8 cellular contexts compared by ENCODE assay signal in the genomic region with DNA sequence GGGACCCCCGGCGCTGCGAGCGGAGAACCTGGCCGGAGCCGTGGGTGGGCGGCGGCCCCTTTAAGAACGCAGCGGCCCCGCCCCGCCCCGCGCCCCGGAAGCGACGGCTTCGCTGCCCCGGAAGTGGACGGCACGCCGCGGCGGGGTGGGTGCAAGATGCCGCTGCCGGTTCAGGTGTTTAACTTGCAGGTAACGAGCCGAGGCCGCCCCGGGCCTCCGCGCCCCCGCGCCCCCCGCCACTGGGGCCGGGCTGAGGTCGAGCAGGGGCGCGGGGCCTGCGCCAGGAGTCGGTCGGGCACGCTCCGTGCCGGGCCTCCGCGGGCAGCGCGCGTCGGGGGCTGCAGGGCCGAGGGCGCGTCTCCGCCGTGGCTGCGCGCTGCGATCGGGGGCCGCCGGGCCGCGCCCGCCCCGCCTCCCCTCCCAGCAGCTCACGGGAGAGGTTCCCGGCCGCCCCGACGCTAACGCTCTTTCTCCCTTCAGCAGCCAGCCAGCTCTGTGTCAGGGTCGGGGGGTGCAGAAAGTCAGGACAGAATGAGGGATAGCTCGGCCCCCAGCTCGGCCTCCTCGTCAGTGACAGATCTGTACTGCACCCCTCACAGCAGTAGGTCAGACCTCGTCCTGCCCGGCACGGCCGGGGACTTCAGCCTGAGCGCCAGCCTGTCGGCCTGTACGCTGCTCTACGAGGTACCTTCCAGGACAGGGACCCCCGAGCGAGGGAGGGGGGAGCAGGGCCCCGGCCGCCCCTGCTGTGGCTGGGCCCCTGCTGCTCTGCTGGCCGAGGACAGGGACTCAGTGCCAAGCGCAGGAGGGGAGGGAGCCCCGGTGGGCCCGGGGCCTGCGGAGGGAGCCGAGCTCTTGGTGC. TPM values are rescaled to one million over a fixed set of nuclear protein-coding genes. Genes with fewer than 3 reads are reported as not detected.
A peak's percentile ranks its signal among the peaks of the same experiment; 100 is the strongest.
DNase-seq lines count a peak whose midpoint lies in the region; ATAC-seq and TF ChIP-seq lines count a peak whose summit lies in the region.

A gene (plus strand): TSS at position 123 of the 862 bp plus-strand sequence. CDS start 34 bp downstream, at position 157.
A gene with protein sequence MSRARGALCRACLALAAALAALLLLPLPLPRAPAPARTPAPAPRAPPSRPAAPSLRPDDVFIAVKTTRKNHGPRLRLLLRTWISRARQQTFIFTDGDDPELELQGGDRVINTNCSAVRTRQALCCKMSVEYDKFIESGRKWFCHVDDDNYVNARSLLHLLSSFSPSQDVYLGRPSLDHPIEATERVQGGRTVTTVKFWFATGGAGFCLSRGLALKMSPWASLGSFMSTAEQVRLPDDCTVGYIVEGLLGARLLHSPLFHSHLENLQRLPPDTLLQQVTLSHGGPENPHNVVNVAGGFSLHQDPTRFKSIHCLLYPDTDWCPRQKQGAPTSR (minus strand): TSS at position 36 of the 862 bp plus-strand sequence. CDS start 45 bp downstream, outside the sequence.

- intact Hi-C loops in testis (cut with DNase I; ENCODE audit: low total_unique reads) = no loop called here

- peak within 1 kb of the TSS; percentile 90 for H3K27ac Mint-ChIP-seq in activated naive CD4-positive, alpha-beta T cell treated with anti-CD3 and anti-CD28 coated beads, Interleukin-2, amount 10 ng/mL, durations not matched to agents 7 days and 5 days
- H3K27ac Mint-ChIP-seq in glutamatergic neuron (ENCODE audit: unreplicated experiment) (peak within 1 kb of the TSS; percentile 52), osteocyte (ENCODE audit: unreplicated experiment) (peak within 1 kb of the TSS; percentile 72)

- TF ChIP-seq POLR2A in testis (IDR thresholded peaks at IDR 0.05) = no peak

- CTCF ChIA-PET in activated naive CD4-positive, alpha-beta T cell treated with anti-CD3 and anti-CD28 coated beads, Interleukin-2, amount 10 ng/mL, durations not matched to agents 7 days and 5 days (lab: Charles Lee) = no interaction called here

- peak within 1 kb of the TSS; percentile 86 for H3K4me3 Mint-ChIP-seq in activated naive CD4-positive, alpha-beta T cell treated with anti-CD3 and anti-CD28 coated beads, Interleukin-2, amount 10 ng/mL, durations not matched to agents 7 days and 5 days
- H3K4me3 Mint-ChIP-seq in glutamatergic neuron (ENCODE audit: unreplicated experiment) (peak within 1 kb of the TSS; percentile 87), osteocyte (ENCODE audit: unreplicated experiment) (peak within 1 kb of the TSS; percentile 84)

- no peaks in the 10 kb centered on the region for H3K36me3 ChIP-seq in testis (ENCODE audit: low read depth, missing control alignments)

- DNase-seq in HuH-7 (ENCODE audit: low spot score) (peak; percentile 95), SK-N-DZ (ENCODE audit: low spot score) (peak; percentile 56), glutamatergic neuron (peak; percentile 88), osteocyte (ENCODE audit: extremely low spot score, unreplicated experiment) (no peak), testis (peak; percentile 88)
- DNase-seq in activated naive CD4-positive, alpha-beta T cell treated with anti-CD3 and anti-CD28 coated beads, Interleukin-2, amount 10 ng/mL, durations not matched to agents 7 days and 5 days = peak; percentile 90

- H3K4me1 Mint-ChIP-seq in activated naive CD4-positive, alpha-beta T cell treated with anti-CD3 and anti-CD28 coated beads, Interleukin-2, amount 10 ng/mL, durations not matched to agents 7 days and 5 days = peaks cover 21% of the 10 kb centered on the region
- H3K4me1 Mint-ChIP-seq in glutamatergic neuron (ENCODE audit: low read depth, unreplicated experiment) (no peaks in the 10 kb centered on the region), osteocyte (ENCODE audit: unreplicated experiment) (peaks cover 17% of the 10 kb centered on the region)

- H3K27ac ChIP-seq in 22Rv1 (peak within 1 kb of the TSS; percentile 73), testis (peak within 1 kb of the TSS; percentile 42 to 78)

- no peak for TF ChIP-seq CTCF in 22Rv1 (IDR thresholded peaks at IDR 0.05)
- TF ChIP-seq CTCF in glutamatergic neuron (IDR thresholded peaks at IDR 0.05; ENCODE audit: partially characterized antibody, unreplicated experiment) = no peak
- TF ChIP-seq CTCF in osteocyte (IDR thresholded peaks at IDR 0.05) = no peak
- TF ChIP-seq CTCF in testis (IDR thresholded peaks at IDR 0.05) = no peak

- no peaks in the 10 kb centered on the region for H3K9me3 Mint-ChIP-seq in activated naive CD4-positive, alpha-beta T cell treated with anti-CD3 and anti-CD28 coated beads, Interleukin-2, amount 10 ng/mL, durations not matched to agents 7 days and 5 days
- H3K9me3 Mint-ChIP-seq in glutamatergic neuron (ENCODE audit: unreplicated experiment) (no peaks in the 10 kb centered on the region), osteocyte (ENCODE audit: unreplicated experiment) (no peaks in the 10 kb centered on the region)

- ATAC-seq in GM18511 (IDR thresholded peaks at IDR 0.05; ENCODE audit: unreplicated experiment) = peak; percentile 68

- H3K27me3 Mint-ChIP-seq in activated naive CD4-positive, alpha-beta T cell treated with anti-CD3 and anti-CD28 coated beads, Interleukin-2, amount 10 ng/mL, durations not matched to agents 7 days and 5 days = no peaks in the 10 kb centered on the region
- H3K27me3 Mint-ChIP-seq in glutamatergic neuron (ENCODE audit: unreplicated experiment) (peaks cover 1% of the 10 kb centered on the region), osteocyte (ENCODE audit: unreplicated experiment) (no peaks in the 10 kb centered on the region)

- H3K36me3 Mint-ChIP-seq in activated naive CD4-positive, alpha-beta T cell treated with anti-CD3 and anti-CD28 coated beads, Interleukin-2, amount 10 ng/mL, durations not matched to agents 7 days and 5 days = peaks cover 11% of the 10 kb centered on the region
- H3K36me3 Mint-ChIP-seq in glutamatergic neuron (ENCODE audit: unreplicated experiment) (no peaks in the 10 kb centered on the region), osteocyte (ENCODE audit: unreplicated experiment) (peaks cover 14% of the 10 kb centered on the region)

- peak within 1 kb of the TSS; percentile 72 to 78 for H3K4me3 ChIP-seq in testis

- no peaks in the 10 kb centered on the region for H3K27me3 ChIP-seq in testis

- peaks cover 11% of the 10 kb centered on the region for H3K4me1 ChIP-seq in testis

- WGBS in testis, 2 donors = 0 to 1% methylated on average over 2 to 59 of the region's 94 CpGs

- H3K9me3 ChIP-seq in testis = no peaks in the 10 kb centered on the region

RNA-seq across cellular contexts. Expression of the first gene that starts in this region (rescaled TPM):
- polyA plus RNA-seq in SK-N-DZ (2014; cell fraction: cytosol; rRNA removed) = 238 and 245 TPM in 2 replicates
- 461 and 512 TPM in 2 replicates for polyA plus RNA-seq in SK-N-DZ (2014; cell fraction: nucleus; rRNA removed)
- total RNA-seq in glutamatergic neuron (ENCODE audit: unreplicated experiment) (115 TPM), osteocyte (100 and 108 TPM in 2 replicates), testis (100 to 1,000 TPM; 170 to 190 TPM)
- polyA plus RNA-seq in testis (ENCODE audit: insufficient read depth, low read depth, low replicate concordance) = 178 TPM

RNA-seq across cellular contexts. Expression of the second gene that starts in this region (rescaled TPM):
- polyA plus RNA-seq in SK-N-DZ (2014; cell fraction: cytosol; rRNA removed) = 65.1 and 71.9 TPM in 2 replicates
- polyA plus RNA-seq in SK-N-DZ (2014; cell fraction: nucleus; rRNA removed) = 471 and 495 TPM in 2 replicates
- total RNA-seq in glutamatergic neuron (ENCODE audit: unreplicated experiment) = 50.8 TPM
- 37.3 and 41.0 TPM in 2 replicates for total RNA-seq in osteocyte
- 100 to 1,000 TPM in 1 of 2 donors, 10 to 100 TPM in 1; 73.3 to 102 TPM for total RNA-seq in testis
- 50.5 TPM for polyA plus RNA-seq in testis (ENCODE audit: insufficient read depth, low read depth, low replicate concordance)
